Comparison of ENCODE assay signal across 33 cellular contexts in the genomic region with DNA sequence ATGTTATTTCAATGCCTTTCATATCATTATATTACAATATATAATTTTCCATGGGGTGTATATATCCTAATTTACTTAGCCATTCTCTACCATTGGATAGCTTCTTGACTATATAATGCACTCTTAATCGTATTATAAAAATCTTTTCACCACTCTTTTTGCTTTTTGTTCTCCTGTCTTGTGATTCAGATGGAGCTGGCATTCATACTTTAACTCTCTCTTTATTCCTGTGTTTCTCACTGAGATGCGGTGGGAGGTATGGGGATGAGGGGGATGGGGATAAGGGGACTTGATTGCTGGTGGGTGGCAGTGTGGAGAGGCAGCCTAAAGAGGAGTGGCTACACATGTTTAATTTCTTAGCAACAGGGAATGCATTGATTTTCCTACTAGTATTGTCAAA.
DNase-seq lines count a peak whose midpoint lies in the region; ATAC-seq and TF ChIP-seq lines count a peak whose summit lies in the region.
"Had no signal": no experiment of that assay in that cellular context is flagged by ENCODE, and none has a peak within 500 bp of the region (broad histone marks: within the 10 kb centered on the region; RNA-seq: fewer than 3 reads in every experiment).

No MANE protein-coding gene starts in this region.

- peak overlapping the region; percentile 24 for H3K27ac Mint-ChIP-seq in neural progenitor cell
- H3K27ac Mint-ChIP-seq: B cell; CD14-positive monocyte; CD4-positive, alpha-beta memory T cell; CD4-positive, alpha-beta T cell; CD4-positive, CD25-positive, alpha-beta regulatory T cell; CD8-positive, alpha-beta memory T cell; CD8-positive, alpha-beta T cell had no signal

- peaks cover 6% of the 10 kb centered on the region for H3K27me3 Mint-ChIP-seq in neural progenitor cell (ENCODE audit: insufficient read depth, low read depth)
- H3K27me3 Mint-ChIP-seq: B cell; CD4-positive, alpha-beta memory T cell; CD4-positive, alpha-beta T cell; CD4-positive, CD25-positive, alpha-beta regulatory T cell had no signal

- no peak for TF ChIP-seq CTCF in neural progenitor cell (IDR thresholded peaks at IDR 0.05)

- H2AFZ ChIP-seq in neural progenitor cell (replicated peaks): no peak overlapping the region

- no peak overlapping the region for H3K4me3 ChIP-seq in H7 (ENCODE audit: insufficient read depth, low read depth, low read length)
- H3K4me3 ChIP-seq in HAP-1: no peak overlapping the region
- no peak overlapping the region for H3K4me3 ChIP-seq in neural progenitor cell
- H3K4me3 ChIP-seq: A549; BLaER1; BLaER1 treated with 17β-estradiol and CSF1 and Interleukin-3, amounts not matched to agents 10 nM and 100 nM had no signal

- no peak overlapping the region for H3K27ac ChIP-seq in neural progenitor cell
- H3K27ac ChIP-seq: 22Rv1; A549; BLaER1; BLaER1 treated with 17β-estradiol and CSF1 and Interleukin-3, amounts not matched to agents 10 nM and 100 nM; C4-2B had no signal

- no peaks in the 10 kb centered on the region for H4K20me1 ChIP-seq in neural progenitor cell (ENCODE audit: low read depth)
- H4K20me1 ChIP-seq: BLaER1; BLaER1 treated with 17β-estradiol and CSF1 and Interleukin-3, amounts not matched to agents 10 nM and 100 nM had no signal

- H3K4me3 Mint-ChIP-seq in neural progenitor cell: no peak overlapping the region
- H3K4me3 Mint-ChIP-seq: B cell; CD14-positive monocyte; CD4-positive, alpha-beta memory T cell; CD4-positive, alpha-beta T cell; CD8-positive, alpha-beta memory T cell; CD8-positive, alpha-beta T cell had no signal

- peaks cover 14% of the 10 kb centered on the region for H3K4me1 Mint-ChIP-seq in neural progenitor cell
- H3K4me1 Mint-ChIP-seq: B cell; CD14-positive monocyte; CD4-positive, alpha-beta memory T cell; CD4-positive, CD25-positive, alpha-beta regulatory T cell; CD8-positive, alpha-beta memory T cell had no signal

- DNase-seq in H7 (peak; percentile 21), HAP-1 (ENCODE audit: low spot score in 2 of 2) (peak; percentile 81 to 98), neural progenitor cell (ENCODE audit: low spot score) (no peak), T-helper 1 cell (no peak)
- no peak for DNase-seq in activated CD4-positive, alpha-beta T cell treated with anti-CD3 and anti-CD28 coated beads for 4 hours
- DNase-seq: 8988T; ACHN; AML-193; BE2C; C1 segment of cervical spinal cord; Caco-2; Calu3; CD4-positive, alpha-beta memory T cell; CD4-positive, alpha-beta T cell; CD4-positive, CD25-positive, alpha-beta regulatory T cell; CD8-positive, alpha-beta memory T cell; CD8-positive, alpha-beta T cell; COR-L47; DMS 273 treated with DMSO at 0.1 percent for 48 hours; DMS153; DMS53; DMS79; DMS79 treated with DMSO at 0.1 percent for 48 hours; DND-41; EL had no signal

- H3K9me3 ChIP-seq in HAP-1 (no peaks in the 10 kb centered on the region), neural progenitor cell (ENCODE audit: low read depth) (no peaks in the 10 kb centered on the region)
- H3K9me3 ChIP-seq: A549; BE2C; BLaER1; BLaER1 treated with 17β-estradiol and CSF1 and Interleukin-3, amounts not matched to agents 10 nM and 100 nM; Caco-2 had no signal

- H3K36me3 Mint-ChIP-seq in neural progenitor cell: no peaks in the 10 kb centered on the region
- H3K36me3 Mint-ChIP-seq: CD14-positive monocyte; CD4-positive, alpha-beta memory T cell; CD4-positive, CD25-positive, alpha-beta regulatory T cell; CD8-positive, alpha-beta memory T cell; CD8-positive, alpha-beta T cell had no signal

- H3K36me3 ChIP-seq in H7 (replicated peaks; ENCODE audit: control insufficient read depth, insufficient read depth, low read length) (no peaks in the 10 kb centered on the region), HAP-1 (replicated peaks) (no peaks in the 10 kb centered on the region), neural progenitor cell (no peaks in the 10 kb centered on the region)
- H3K36me3 ChIP-seq: BE2C; BLaER1; BLaER1 treated with 17β-estradiol and CSF1 and Interleukin-3, amounts not matched to agents 10 nM and 100 nM had no signal

- ATAC-seq in HG02884 (IDR thresholded peaks at IDR 0.05; ENCODE audit: unreplicated experiment): no peak
- ATAC-seq: A549; CD8-positive, alpha-beta T cell had no signal

- H3K9me3 Mint-ChIP-seq in neural progenitor cell: no peaks in the 10 kb centered on the region
- H3K9me3 Mint-ChIP-seq: CD4-positive, alpha-beta T cell had no signal

- H3K4me1 ChIP-seq in HAP-1 (peaks cover 16% of the 10 kb centered on the region), neural progenitor cell (no peaks in the 10 kb centered on the region)
- H3K4me1 ChIP-seq: A549; BE2C; BLaER1; BLaER1 treated with 17β-estradiol and CSF1 and Interleukin-3, amounts not matched to agents 10 nM and 100 nM; Caco-2 had no signal

- in situ Hi-C loops in HAP-1 (cut with MboI; ENCODE audit: low sequenced_read_pairs): no loop called here

- H3K9ac ChIP-seq in neural progenitor cell: no peak overlapping the region
- H3K9ac ChIP-seq: BLaER1; BLaER1 treated with 17β-estradiol and CSF1 and Interleukin-3, amounts not matched to agents 10 nM and 100 nM had no signal

- H3K4me2 ChIP-seq in neural progenitor cell: no peak overlapping the region
- H3K4me2 ChIP-seq: A549; BLaER1; BLaER1 treated with 17β-estradiol and CSF1 and Interleukin-3, amounts not matched to agents 10 nM and 100 nM had no signal

- H3F3A ChIP-seq in neural progenitor cell (ENCODE audit: low read depth): no peaks in the 10 kb centered on the region

- H3K79me2 ChIP-seq in neural progenitor cell (ENCODE audit: low read depth): no peaks in the 10 kb centered on the region

- H3K27me3 ChIP-seq in H7 (ENCODE audit: control insufficient read depth, insufficient read depth, low read length) (no peaks in the 10 kb centered on the region), HAP-1 (ENCODE audit: low read depth) (no peaks in the 10 kb centered on the region), neural progenitor cell (no peaks in the 10 kb centered on the region)
- H3K27me3 ChIP-seq: BE2C; BLaER1; BLaER1 treated with 17β-estradiol and CSF1 and Interleukin-3, amounts not matched to agents 10 nM and 100 nM had no signal

Comparison
In these comparisons a context has a peak if more than half of its experiments do, and no peak if none do; other contexts are left out.
1. DNase-seq: peak in H7 (single experiment) and HAP-1 (2 of 2); none in neural progenitor cell (single experiment), activated CD4-positive, alpha-beta T cell treated with anti-CD3 and anti-CD28 coated beads for 4 hours (0 of 2) and T-helper 1 cell (0 of 5).